In the genomic region with DNA sequence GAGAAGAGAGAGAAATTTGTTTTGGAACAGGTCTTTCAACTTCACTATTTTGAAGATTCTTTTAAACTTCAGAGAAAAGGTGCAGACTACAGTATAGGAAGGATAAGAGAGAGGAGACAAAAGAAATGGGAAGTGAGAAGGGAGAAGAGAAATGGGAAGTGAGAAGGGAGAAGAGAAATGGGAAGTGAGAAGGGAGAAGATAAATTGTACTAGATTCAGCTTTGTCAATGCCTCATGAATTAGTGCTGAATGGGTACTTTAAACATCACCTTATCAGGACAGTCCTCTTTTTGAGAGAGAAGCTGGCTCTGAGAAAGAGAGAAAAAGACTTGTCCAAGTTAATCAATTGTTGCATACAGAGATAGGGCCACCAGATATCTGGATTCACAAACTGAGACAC, we compare ENCODE assay signal across 8 cellular contexts. TPM values are rescaled to one million over a fixed set of nuclear protein-coding genes. Genes with fewer than 3 reads are reported as not detected.
DNase-seq lines count a peak whose midpoint lies in the region; ATAC-seq, FAIRE-seq and TF ChIP-seq lines count a peak whose summit lies in the region.

No MANE protein-coding gene starts in this region.

- no peak overlapping the region for H3K27ac ChIP-seq in testis

- no peak for TF ChIP-seq CTCF in testis (IDR thresholded peaks at IDR 0.05)

- peaks cover 9% of the 10 kb centered on the region for H3K27me3 ChIP-seq in iPS-15b (ENCODE audit: control insufficient read depth, insufficient read depth, low read length)
- no peaks in the 10 kb centered on the region for H3K27me3 ChIP-seq in testis

- peak overlapping the region; percentile 49 for H3K9ac ChIP-seq in iPS-15b (ENCODE audit: low read depth, low read length)

- H3K9me3 ChIP-seq in iPS-15b (ENCODE audit: control insufficient read depth, insufficient read depth, low read length), result no peaks in the 10 kb centered on the region
- no peaks in the 10 kb centered on the region for H3K9me3 ChIP-seq in testis

- no peak for TF ChIP-seq POLR2A in testis (IDR thresholded peaks at IDR 0.05)

- H3K4me3 Mint-ChIP-seq in stimulated activated naive CD8-positive, alpha-beta T cell treated with anti-CD3 and anti-CD28 coated beads, Interleukin-15, Interleukin-2, amounts not matched to agents 100 ng/mL and 50 ng/mL, for 24 hours, result peak overlapping the region; percentile 77
- peak overlapping the region in 2 of 5 donors; percentile 4 to 64 for H3K4me3 Mint-ChIP-seq in immature natural killer cell

- no peak for FAIRE-seq in frontal cortex (lab: Jason Lieb, UNC)

- no peaks in the 10 kb centered on the region for H3K9me3 Mint-ChIP-seq in stimulated activated naive CD8-positive, alpha-beta T cell treated with anti-CD3 and anti-CD28 coated beads, Interleukin-15, Interleukin-2, amounts not matched to agents 100 ng/mL and 50 ng/mL, for 24 hours
- peaks cover 0 to 17% (median 5%) of the 10 kb centered on the region in 6 donors for H3K9me3 Mint-ChIP-seq in immature natural killer cell

- H3K27ac Mint-ChIP-seq in stimulated activated naive CD8-positive, alpha-beta T cell treated with anti-CD3 and anti-CD28 coated beads, Interleukin-15, Interleukin-2, amounts not matched to agents 100 ng/mL and 50 ng/mL, for 24 hours, result no peak overlapping the region
- no peak overlapping the region for H3K27ac Mint-ChIP-seq in immature natural killer cell

- intact Hi-C loops in testis (cut with DNase I; ENCODE audit: low total_unique reads), result no loop called here

- H3K36me3 ChIP-seq in iPS-15b (ENCODE audit: control insufficient read depth, insufficient read depth, low read length), result no peaks in the 10 kb centered on the region
- no peaks in the 10 kb centered on the region for H3K36me3 ChIP-seq in testis (ENCODE audit: low read depth, missing control alignments)

- peak overlapping the region; percentile 82 for H3K4me3 ChIP-seq in iPS-15b (ENCODE audit: low read depth, low read length)
- H3K4me3 ChIP-seq in testis, result peak overlapping the region; percentile 72 to 82

- no peaks in the 10 kb centered on the region for H3K36me3 Mint-ChIP-seq in stimulated activated naive CD8-positive, alpha-beta T cell treated with anti-CD3 and anti-CD28 coated beads, Interleukin-15, Interleukin-2, amounts not matched to agents 100 ng/mL and 50 ng/mL, for 24 hours (ENCODE audit: low read depth)
- peaks cover 4 to 7% (median 5%) of the 10 kb centered on the region in 3 donors for H3K36me3 Mint-ChIP-seq in immature natural killer cell

- peaks cover 10% of the 10 kb centered on the region for H3K4me1 Mint-ChIP-seq in stimulated activated naive CD8-positive, alpha-beta T cell treated with anti-CD3 and anti-CD28 coated beads, Interleukin-15, Interleukin-2, amounts not matched to agents 100 ng/mL and 50 ng/mL, for 24 hours (ENCODE audit: low read depth)
- peaks cover 2 to 8% of the 10 kb centered on the region in 2 donors for H3K4me1 Mint-ChIP-seq in immature natural killer cell

- peaks cover 23% of the 10 kb centered on the region for H3K4me1 ChIP-seq in iPS-15b (ENCODE audit: control insufficient read depth, insufficient read depth, low read length)
- H3K4me1 ChIP-seq in testis, result peaks cover 5% of the 10 kb centered on the region

- DNase-seq in stimulated activated naive CD8-positive, alpha-beta T cell treated with anti-CD3 and anti-CD28 coated beads, Interleukin-15, Interleukin-2, amounts not matched to agents 100 U/mL and 50 U/mL, for 24 hours, result no peak
- DNase-seq in SIG-M5 treated with dmso at 0.1 percent for 504 hours (lab: John Stamatoyannopoulos, UW; ENCODE audit: unreplicated experiment) (peak; percentile 53), testis (no peak), frontal cortex (ENCODE audit: low spot score in 2 of 2) (no peak), immature natural killer cell (no peak)

- peaks cover 66% of the 10 kb centered on the region for H3K27me3 Mint-ChIP-seq in stimulated activated naive CD8-positive, alpha-beta T cell treated with anti-CD3 and anti-CD28 coated beads, Interleukin-15, Interleukin-2, amounts not matched to agents 100 ng/mL and 50 ng/mL, for 24 hours
- H3K27me3 Mint-ChIP-seq in immature natural killer cell (ENCODE audit: low read depth in 3 of 3), result peaks cover 5 to 21% (median 15%) of the 10 kb centered on the region in 3 donors

- ATAC-seq in stimulated activated naive CD8-positive, alpha-beta T cell treated with anti-CD3 and anti-CD28 coated beads, Interleukin-15, Interleukin-2, amounts not matched to agents 100 U/mL and 50 U/mL, for 24 hours, result no peak
- no peak for ATAC-seq in HG02981 (IDR thresholded peaks at IDR 0.05; ENCODE audit: unreplicated experiment)

RNA-seq across cellular contexts. Expression of gene P3H2, which starts 1.0 kb away (rescaled TPM):
- total RNA-seq in testis (10 to 100 TPM in 1 of 2 donors, 1 to 10 TPM in 1; 7.2 to 10.1 TPM), frontal cortex (2.4 TPM)
- polyA plus RNA-seq in testis (ENCODE audit: insufficient read depth, low read depth, low replicate concordance) (11.0 TPM), immature natural killer cell (1 to 10 TPM in 1 of 3 donors, not detected in 2; 2.2 TPM)
